In genomic region chr17:79127534-79128135, GRCh38 we compare ENCODE assay signal across 1 cellular context.
TF ChIP-seq lines count a peak whose summit lies in the region.

No MANE protein-coding gene starts in this region.

TF ChIP-seq in H1, 55 proteins besides CTCF, POLR2A, EP300 and RAD21:
- TF ChIP-seq BACH1 (IDR thresholded peaks at IDR 0.05; ENCODE audit: low read length) (no peak), TCF12 (IDR thresholded peaks at IDR 0.05; ENCODE audit: low read depth, low read length) (no peak), TAF1 (IDR thresholded peaks at IDR 0.05; ENCODE audit: low read depth, low read length) (no peak), CTBP2 (IDR thresholded peaks at IDR 0.05; ENCODE audit: borderline replicate concordance, insufficient read depth, insufficient read length, low read length) (no peak), CBX8 (IDR thresholded peaks at IDR 0.05; ENCODE audit: borderline replicate concordance, low read depth, low read length) (no peak), MAX (IDR thresholded peaks at IDR 0.05) (no peak), TEAD4 (IDR thresholded peaks at IDR 0.05; ENCODE audit: low read depth, low read length) (no peak), POLR2AphosphoS5 (IDR thresholded peaks at IDR 0.05; ENCODE audit: low read depth, low read length) (no peak), JUN (IDR thresholded peaks at IDR 0.05; ENCODE audit: low read depth, low read length) (no peak), KDM5A (IDR thresholded peaks at IDR 0.05; ENCODE audit: low read length) (no peak), FOSL1 (IDR thresholded peaks at IDR 0.05; ENCODE audit: insufficient read depth, low read depth, low read length) (no peak), HDAC6 (IDR thresholded peaks at IDR 0.05; ENCODE audit: low read depth, low read length) (no peak), CHD2 (IDR thresholded peaks at IDR 0.05; ENCODE audit: low read length) (no peak), EGR1 (IDR thresholded peaks at IDR 0.05; ENCODE audit: borderline replicate concordance, low read depth, low read length) (no peak)
TF ChIP-seq in H1: peak in this region for 0.
